ENCODE assay signal across 8 cellular contexts in the genomic region with DNA sequence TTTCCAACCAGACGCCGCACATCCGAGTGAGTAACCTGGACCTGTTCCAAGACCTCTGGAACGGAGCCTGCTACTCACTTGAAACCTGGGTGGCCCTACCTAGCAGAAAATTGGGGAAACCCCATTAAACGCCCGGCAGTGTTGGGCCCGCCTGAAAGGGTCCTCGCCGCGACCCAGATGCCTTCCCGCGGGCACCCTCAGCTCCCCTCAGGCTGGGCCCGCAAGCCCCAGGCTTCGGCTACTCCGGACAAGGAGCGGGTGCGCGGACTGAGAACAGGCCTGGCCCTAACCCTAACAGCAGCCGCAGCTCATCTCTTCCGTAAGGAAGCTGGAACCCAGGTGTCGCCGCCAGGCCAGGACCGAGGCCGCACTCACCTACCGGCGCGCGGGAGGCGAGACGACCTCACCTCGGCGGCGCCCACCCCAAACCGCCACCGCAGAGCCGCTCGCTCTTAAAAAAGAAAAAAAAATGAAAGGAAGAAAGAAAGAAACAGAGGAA. TPM values are rescaled to one million over a fixed set of nuclear protein-coding genes. Genes with fewer than 3 reads are reported as not detected.
DNase-seq lines count a peak whose midpoint lies in the region; ATAC-seq and TF ChIP-seq lines count a peak whose summit lies in the region.

No MANE protein-coding gene starts in this region.

- TF ChIP-seq CTCF in BE2C (IDR thresholded peaks at IDR 0.05; ENCODE audit: low read depth, low read length): no peak
- no peak for TF ChIP-seq CTCF in Panc1 (IDR thresholded peaks at IDR 0.05)

- POLR2A ChIA-PET in Panc1 (lab: Charles Lee): interaction anchor here (0.7 kb wide), 4 partner anchors 15 to 30 kb away, joined by 4 to 7 read pairs (median 6); no protein-coding TSS in a partner anchor

- H3K4me3 ChIP-seq in BE2C (ENCODE audit: low read depth, low read length) (peak overlapping the region; percentile 98), Panc1 (ENCODE audit: low read depth in 2 of 2, low read length in 2 of 2) (peak overlapping the region; percentile 79 to 93)

- intact Hi-C loops in Panc1 (cut with micrococcal nuclease; ENCODE audit: unreplicated experiment) (no loop called here), left colon (cut with DNase I, micrococcal nuclease) (no loop called here)

- H3K27ac ChIP-seq in Panc1 (ENCODE audit: low read length): peak overlapping the region; percentile 94
- H3K27ac ChIP-seq in cingulate gyrus (ENCODE audit: low read depth, low read length): peak overlapping the region; percentile 93

- H3K9me3 ChIP-seq in BE2C: no peaks in the 10 kb centered on the region
- no peaks in the 10 kb centered on the region for H3K9me3 ChIP-seq in Panc1 (ENCODE audit: control insufficient read depth, insufficient read depth, low read depth, low read length)

- peak; percentile 62 for DNase-seq in BE2C
- no peak for DNase-seq in Panc1 (ENCODE audit: low read depth, low spot score)
- DNase-seq in left colon: peak; percentile 41 to 57
- DNase-seq in stimulated activated naive CD4-positive, alpha-beta T cell (lab: John Stamatoyannopoulos, UW): peak in 4 of 6 experiments; percentile 17 to 60 (median 41)
- DNase-seq in mesenteric fat pad (ENCODE audit: low spot score): no peak

- H3K36me3 ChIP-seq in BE2C: no peaks in the 10 kb centered on the region
- H3K36me3 ChIP-seq in Panc1 (ENCODE audit: control insufficient read depth, insufficient read depth, low read length): peaks cover 4% of the 10 kb centered on the region; the same call in 1 of the 2 replicates

- in situ Hi-C loops in Panc1 (cut with HindIII; ENCODE audit: low pct_unique_long_range_greater_than_20kb, low sequenced_read_pairs): no loop called here

- peaks cover 3% of the 10 kb centered on the region; the same call in 1 of the 2 replicates for H3K4me1 ChIP-seq in BE2C
- H3K4me1 ChIP-seq in Panc1 (ENCODE audit: control insufficient read depth, insufficient read depth, low read length): peaks cover 4% of the 10 kb centered on the region

- CTCF ChIA-PET in Panc1 (lab: Charles Lee): interaction anchor here (0.7 kb wide), 2 partner anchors 396 to 1513 kb away, joined by 6 to 7 read pairs; no protein-coding TSS in a partner anchor

- BruUV-seq in Panc1 (replicated peaks; lab: Mats Ljungman, UMichigan): TSS peak; percentile 93

- ATAC-seq in GM18499 (IDR thresholded peaks at IDR 0.05; ENCODE audit: insufficient read depth, unreplicated experiment): peak; percentile 21
- peak; percentile 29 for ATAC-seq in HG02870 (IDR thresholded peaks at IDR 0.05; ENCODE audit: unreplicated experiment)
- ATAC-seq in Panc1: peak; percentile 28
- peak; percentile 43 for ATAC-seq in left colon

- H3K27me3 ChIP-seq in BE2C (no peaks in the 10 kb centered on the region), Panc1 (ENCODE audit: control insufficient read depth, insufficient read depth, low read length) (no peaks in the 10 kb centered on the region)

RNA-seq across cellular contexts. Expression of gene PSME3IP1, which starts 0.3 kb away (rescaled TPM):
- 141 TPM for polyA plus RNA-seq in BE2C (2012; ENCODE audit: insufficient read depth, insufficient read length, low read depth)
- total RNA-seq in Panc1 (2021; ENCODE audit: unreplicated experiment) (67.6 TPM), left colon (100 to 1,000 TPM in 1 of 2 donors, 10 to 100 TPM in 1; 90.6 to 107 TPM), mesenteric fat pad (61.1 TPM)
- polyA plus RNA-seq in Panc1 (2012; ENCODE audit: insufficient read length): 39.9 TPM

RNA-seq across cellular contexts. Expression of gene RSPRY1, which starts 0.6 kb away (rescaled TPM):
- 71.1 TPM for polyA plus RNA-seq in BE2C (2012; ENCODE audit: insufficient read depth, insufficient read length, low read depth)
- 29.4 TPM for total RNA-seq in Panc1 (2021; ENCODE audit: unreplicated experiment)
- polyA plus RNA-seq in Panc1 (2012; ENCODE audit: insufficient read length): 16.2 TPM
- 10 to 100 TPM; 49.1 to 53.0 TPM for total RNA-seq in left colon
- 26.0 TPM for total RNA-seq in mesenteric fat pad

RNA-seq across cellular contexts. Expression of gene ARL2BP, which starts 59.6 kb away (rescaled TPM):
- 44.5 TPM for polyA plus RNA-seq in BE2C (2012; ENCODE audit: insufficient read depth, insufficient read length, low read depth)
- total RNA-seq in Panc1 (2021; ENCODE audit: unreplicated experiment): 47.7 TPM
- polyA plus RNA-seq in Panc1 (2012; ENCODE audit: insufficient read length): 45.3 TPM
- total RNA-seq in left colon: 10 to 100 TPM; 32.3 to 35.3 TPM
- total RNA-seq in mesenteric fat pad: 52.0 TPM

Comparison
In these comparisons a context has a peak if more than half of its experiments do, and no peak if none do; other contexts are left out.
1. DNase-seq: peak in BE2C (single experiment), left colon (2 of 2) and stimulated activated naive CD4-positive, alpha-beta T cell (4 of 6); none in Panc1 (single experiment) and mesenteric fat pad (single experiment).
2. Peak in every context shown above with its lines, with median percentiles within 50 percentile points of each other: ATAC-seq.